ENCODE assay signal across 8 cellular contexts in genomic region chr1:209805341-209805781, GRCh38. TPM values are rescaled to one million over a fixed set of nuclear protein-coding genes. Genes with fewer than 3 reads are reported as not detected.
DNase-seq lines count a peak whose midpoint lies in the region; ATAC-seq and TF ChIP-seq lines count a peak whose summit lies in the region.

No MANE protein-coding gene starts in this region.

- H3K27me3 ChIP-seq in GM23248 (replicated peaks; ENCODE audit: insufficient read depth) (no peaks in the 10 kb centered on the region), parathyroid adenoma (ENCODE audit: control insufficient read depth, insufficient read depth, low read length) (no peaks in the 10 kb centered on the region)

- H3K4me3 Mint-ChIP-seq in WTC11 (peak overlapping the region; percentile 98), glutamatergic neuron (ENCODE audit: unreplicated experiment) (peak overlapping the region; percentile 80)

- H3K27ac ChIP-seq in GM23248 = no peak overlapping the region
- peak overlapping the region; percentile 72 for H3K27ac ChIP-seq in parathyroid adenoma

- in situ Hi-C loops in GM23248 (cut with MboI) = no loop called here

- peak overlapping the region; percentile 62 for H3K4me2 ChIP-seq in GM23248 (ENCODE audit: unreplicated experiment)
- H3K4me2 ChIP-seq in parathyroid adenoma (ENCODE audit: low read length) = peak overlapping the region; percentile 90

- H3K4me3 ChIP-seq in GM23248 = peak overlapping the region; percentile 64; the same call in 1 of the 2 replicates
- H3K4me3 ChIP-seq in parathyroid adenoma (ENCODE audit: low read depth, low read length) = peak overlapping the region; percentile 77

- no peaks in the 10 kb centered on the region for H4K20me1 ChIP-seq in GM23248 (ENCODE audit: insufficient read depth)

- H3K4me1 ChIP-seq in GM23248 (ENCODE audit: insufficient read depth) (peaks cover 26% of the 10 kb centered on the region), parathyroid adenoma (peaks cover 10% of the 10 kb centered on the region)

- no peaks in the 10 kb centered on the region for H3K9me2 ChIP-seq in GM23248 (ENCODE audit: insufficient read depth)

- H3K9me3 ChIP-seq in GM23248 (ENCODE audit: low read depth) (no peaks in the 10 kb centered on the region), parathyroid adenoma (ENCODE audit: control insufficient read depth, low read length) (no peaks in the 10 kb centered on the region)

- H3K36me3 ChIP-seq in GM23248 (ENCODE audit: low read depth) (no peaks in the 10 kb centered on the region), parathyroid adenoma (ENCODE audit: control insufficient read depth, insufficient read depth, low read length) (no peaks in the 10 kb centered on the region)

- H3K27me3 Mint-ChIP-seq in WTC11 (ENCODE audit: low read depth) (no peaks in the 10 kb centered on the region; the same call in none of the 2 replicates), glutamatergic neuron (ENCODE audit: unreplicated experiment) (peaks cover 7% of the 10 kb centered on the region)

- H2AFZ ChIP-seq in GM23248 (peak overlapping the region; percentile 80), parathyroid adenoma (peak overlapping the region; percentile 98)

- peaks cover 13% of the 10 kb centered on the region for H3K4me1 Mint-ChIP-seq in WTC11
- peaks cover 1% of the 10 kb centered on the region for H3K4me1 Mint-ChIP-seq in glutamatergic neuron (ENCODE audit: low read depth, unreplicated experiment)

- H3F3A ChIP-seq in GM23248 (ENCODE audit: insufficient read depth) = peaks cover 18% of the 10 kb centered on the region

- H3K9ac ChIP-seq in GM23248 (no peak overlapping the region), parathyroid adenoma (peak overlapping the region; percentile 50)

- peak overlapping the region; percentile 92; the same call in 1 of the 2 replicates for H3K27ac Mint-ChIP-seq in WTC11
- H3K27ac Mint-ChIP-seq in glutamatergic neuron (ENCODE audit: unreplicated experiment) = no peak overlapping the region

- TF ChIP-seq CTCF in WTC11 (IDR thresholded peaks at IDR 0.05) = no peak
- no peak for TF ChIP-seq CTCF in glutamatergic neuron (IDR thresholded peaks at IDR 0.05; ENCODE audit: partially characterized antibody, unreplicated experiment)
- TF ChIP-seq CTCF in parathyroid adenoma (IDR thresholded peaks at IDR 0.05) = no peak

- WGBS in GM23248 (ENCODE audit: low coverage in 1 of 2, low lambda C conversion rate in 2 of 2, missing lambda C conversion rate in 2 of 2), 2 experiments = 28 to 37% methylated on average over 18 to 19 of the region's 19 CpGs

- H3K9me3 Mint-ChIP-seq in WTC11 (no peaks in the 10 kb centered on the region), glutamatergic neuron (ENCODE audit: unreplicated experiment) (no peaks in the 10 kb centered on the region)

- ATAC-seq in WTC11 (peak; percentile 73), GM21825 (IDR thresholded peaks at IDR 0.05; ENCODE audit: unreplicated experiment) (no peak)

- no peak for DNase-seq in GM23248
- peak; percentile 56 for DNase-seq in WTC11 (ENCODE audit: low spot score)
- no peak for DNase-seq in glutamatergic neuron
- DNase-seq in stimulated activated CD4-positive, alpha-beta T cell treated with anti-CD3 and anti-CD28 coated beads, Interleukin-15, amount 100 ng/mL, for 24 hours = no peak
- DNase-seq in SIG-M5 (lab: John Stamatoyannopoulos, UW) = no peak
- no peak for DNase-seq in NK-92 treated with Interleukin-12 subunit alpha and Interleukin-12 subunit beta, amount 100 ng/mL, for 24 hours (lab: John Stamatoyannopoulos, UW)

- CTCF ChIA-PET in WTC11 (lab: Charles Lee) = interaction anchor here (1.0 to 2.2 kb wide), 9 partner anchors 10 to 569 kb away, joined by 3 to 20 read pairs (median 6); partner anchors contain the start of genes C1orf74 and UTP25

- H3K36me3 Mint-ChIP-seq in WTC11 = no peaks in the 10 kb centered on the region
- no peaks in the 10 kb centered on the region for H3K36me3 Mint-ChIP-seq in glutamatergic neuron (ENCODE audit: unreplicated experiment)

- POLR2A ChIA-PET in WTC11 (lab: Charles Lee) = interaction anchor here (0.6 to 1.7 kb wide), 6 partner anchors 10 to 1494 kb away, joined by 3 to 10 read pairs (median 4); partner anchors contain the start of genes C1orf74 and UTP25

- H3K79me2 ChIP-seq in GM23248 (ENCODE audit: insufficient read depth) = no peaks in the 10 kb centered on the region
- peaks cover 4% of the 10 kb centered on the region for H3K79me2 ChIP-seq in parathyroid adenoma

TF ChIP-seq in WTC11, 78 proteins besides CTCF, POLR2A, EP300 and RAD21:
- no peak for TF ChIP-seq ZNF281 (CRISPR knock-in tag; IDR thresholded peaks at IDR 0.05)

RNA-seq across cellular contexts. Expression of gene IRF6, which starts 0.6 kb away (rescaled TPM):
- 1.3 and 1.6 TPM in 2 replicates for total RNA-seq in GM23248 (2014; rRNA removed; shearing (Covaris generic))
- polyA plus RNA-seq in GM23248 (2016; fragmentation: Nextera tagmentation; extraction: Ambion mirVana) = 0.84 and 0.86 TPM in 2 replicates
- total RNA-seq in WTC11 (2021) (16.6 to 17.9 TPM (median 17.2 TPM) in 3 replicates), glutamatergic neuron (ENCODE audit: unreplicated experiment) (0.47 TPM)

RNA-seq across cellular contexts. Expression of gene C1orf74, which starts 21.0 kb away (rescaled TPM):
- 2.1 and 2.3 TPM in 2 replicates for total RNA-seq in GM23248 (2014; rRNA removed; shearing (Covaris generic))
- polyA plus RNA-seq in GM23248 (2016; fragmentation: Nextera tagmentation; extraction: Ambion mirVana) = 1.4 and 1.5 TPM in 2 replicates
- total RNA-seq in WTC11 (2021) (4.1 to 4.6 TPM (median 4.4 TPM) in 3 replicates), glutamatergic neuron (ENCODE audit: unreplicated experiment) (2.3 TPM)

RNA-seq across cellular contexts. Expression of gene UTP25, which starts 22.4 kb away (rescaled TPM):
- 12.2 and 16.8 TPM in 2 replicates for total RNA-seq in GM23248 (2014; rRNA removed; shearing (Covaris generic))
- polyA plus RNA-seq in GM23248 (2016; fragmentation: Nextera tagmentation; extraction: Ambion mirVana) = 9.5 TPM in 2 replicates
- total RNA-seq in WTC11 (2021) (4.8 to 5.5 TPM (median 5.3 TPM) in 3 replicates), glutamatergic neuron (ENCODE audit: unreplicated experiment) (4.6 TPM)

RNA-seq across cellular contexts. Expression of gene TRAF3IP3, which starts 49.5 kb away (rescaled TPM):
- not detected in 2 replicates for total RNA-seq in GM23248 (2014; rRNA removed; shearing (Covaris generic))
- 0.25 TPM in 1 of 2 replicates, not detected in the other for polyA plus RNA-seq in GM23248 (2016; fragmentation: Nextera tagmentation; extraction: Ambion mirVana)
- total RNA-seq in WTC11 (2021) = 0.55 to 0.74 TPM (median 0.71 TPM) in 3 replicates
- total RNA-seq in glutamatergic neuron (ENCODE audit: unreplicated experiment) = not detected
